In the genomic region with DNA sequence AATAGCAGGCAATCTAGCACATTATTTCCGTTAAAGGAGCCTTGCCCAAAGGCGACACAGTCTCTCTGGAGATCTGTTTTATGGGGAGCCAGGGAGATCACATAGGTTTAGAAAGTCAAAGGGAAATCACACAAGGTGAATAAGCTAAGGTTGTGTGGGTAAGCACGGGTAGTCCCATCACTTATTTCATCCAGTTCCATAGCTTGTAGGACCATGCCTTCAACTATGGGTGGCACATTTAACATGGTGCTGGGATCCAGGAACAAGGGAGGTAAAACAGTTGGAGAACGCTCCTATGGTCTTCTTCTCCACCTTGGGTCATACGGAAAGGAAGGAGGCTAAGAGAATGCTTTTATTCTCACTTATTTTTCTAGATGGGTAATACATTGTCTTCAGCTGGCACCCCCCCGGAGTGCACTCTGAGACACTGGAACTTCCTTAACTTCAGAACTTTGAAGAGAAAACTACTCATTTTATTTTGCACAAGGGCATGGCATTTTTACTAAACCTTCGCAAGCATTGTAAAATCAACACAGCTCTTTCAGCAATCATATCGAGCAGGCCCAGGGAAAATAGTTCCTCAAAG, we compare ENCODE assay signal across 1 cellular context.
TF ChIP-seq lines count a peak whose summit lies in the region.

No MANE protein-coding gene starts in this region.

TF ChIP-seq in GM12878, 131 proteins besides CTCF, POLR2A, EP300 and RAD21:
- TF ChIP-seq YY1 (IDR thresholded peaks at IDR 0.05; ENCODE audit: low read depth, low read length) (peak; percentile 65; the same call in 1 of the 2 replicates), RELA (IDR thresholded peaks at IDR 0.05; ENCODE audit: borderline replicate concordance, partially characterized antibody) (no peak), RAD51 (IDR thresholded peaks at IDR 0.05) (no peak), ZNF217 (IDR thresholded peaks at IDR 0.05) (no peak), TCF3 (IDR thresholded peaks at IDR 0.05; ENCODE audit: borderline replicate concordance, insufficient read depth, low read depth, low read length) (no peak), STAT1 (conservative IDR thresholded peaks at IDR 0.05) (no peak), DPF2 (IDR thresholded peaks at IDR 0.05) (no peak), CBX5 (IDR thresholded peaks at IDR 0.05; ENCODE audit: low read depth) (peak; percentile 100)
- TF ChIP-seq, protein P1, sequence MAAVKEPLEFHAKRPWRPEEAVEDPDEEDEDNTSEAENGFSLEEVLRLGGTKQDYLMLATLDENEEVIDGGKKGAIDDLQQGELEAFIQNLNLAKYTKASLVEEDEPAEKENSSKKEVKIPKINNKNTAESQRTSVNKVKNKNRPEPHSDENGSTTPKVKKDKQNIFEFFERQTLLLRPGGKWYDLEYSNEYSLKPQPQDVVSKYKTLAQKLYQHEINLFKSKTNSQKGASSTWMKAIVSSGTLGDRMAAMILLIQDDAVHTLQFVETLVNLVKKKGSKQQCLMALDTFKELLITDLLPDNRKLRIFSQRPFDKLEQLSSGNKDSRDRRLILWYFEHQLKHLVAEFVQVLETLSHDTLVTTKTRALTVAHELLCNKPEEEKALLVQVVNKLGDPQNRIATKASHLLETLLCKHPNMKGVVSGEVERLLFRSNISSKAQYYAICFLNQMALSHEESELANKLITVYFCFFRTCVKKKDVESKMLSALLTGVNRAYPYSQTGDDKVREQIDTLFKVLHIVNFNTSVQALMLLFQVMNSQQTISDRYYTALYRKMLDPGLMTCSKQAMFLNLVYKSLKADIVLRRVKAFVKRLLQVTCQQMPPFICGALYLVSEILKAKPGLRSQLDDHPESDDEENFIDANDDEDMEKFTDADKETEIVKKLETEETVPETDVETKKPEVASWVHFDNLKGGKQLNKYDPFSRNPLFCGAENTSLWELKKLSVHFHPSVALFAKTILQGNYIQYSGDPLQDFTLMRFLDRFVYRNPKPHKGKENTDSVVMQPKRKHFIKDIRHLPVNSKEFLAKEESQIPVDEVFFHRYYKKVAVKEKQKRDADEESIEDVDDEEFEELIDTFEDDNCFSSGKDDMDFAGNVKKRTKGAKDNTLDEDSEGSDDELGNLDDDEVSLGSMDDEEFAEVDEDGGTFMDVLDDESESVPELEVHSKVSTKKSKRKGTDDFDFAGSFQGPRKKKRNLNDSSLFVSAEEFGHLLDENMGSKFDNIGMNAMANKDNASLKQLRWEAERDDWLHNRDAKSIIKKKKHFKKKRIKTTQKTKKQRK (IDR thresholded peaks at IDR 0.05; ENCODE audit: low read depth, low read length), result peak; percentile 44; the same call in 1 of the 2 replicates
